9 cellular contexts compared by ENCODE assay signal in the genomic region with DNA sequence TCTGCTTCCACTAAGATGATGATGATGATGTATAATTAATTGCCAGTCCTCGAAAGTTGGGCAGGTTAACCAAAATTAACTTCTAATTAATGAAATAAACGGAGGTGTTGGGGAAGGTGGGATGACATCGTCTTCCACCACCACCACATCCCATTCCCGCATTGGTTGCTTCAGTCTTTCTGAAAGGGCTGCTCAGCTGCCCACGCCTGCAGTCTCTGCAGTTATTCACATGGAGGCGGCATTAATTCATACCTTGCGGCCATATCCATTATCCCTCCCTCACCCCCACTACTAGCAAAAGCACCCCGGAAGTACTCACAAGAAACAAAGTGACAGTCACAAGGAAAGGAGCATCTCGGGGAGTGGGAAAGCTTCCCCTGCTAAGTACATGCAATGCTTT.
"Had no signal": no experiment of that assay in that cellular context is flagged by ENCODE, and none has a peak within 500 bp of the region (broad histone marks: within the 10 kb centered on the region; RNA-seq: fewer than 3 reads in every experiment).

No MANE protein-coding gene starts in this region.

- H3K4me1 Mint-ChIP-seq: IgD-negative memory B cell had no signal

- H3K27ac Mint-ChIP-seq: HFFc6, IgD-negative memory B cell had no signal

- H3K27me3 Mint-ChIP-seq: IgD-negative memory B cell had no signal

- H3K4me1 ChIP-seq: HAP-1 had no signal

- H3K9ac ChIP-seq: GM23248 had no signal

- H3K36me3 Mint-ChIP-seq: IgD-negative memory B cell had no signal

- H3K4me3 ChIP-seq: GM23248, HAP-1 had no signal

- H3K4me3 Mint-ChIP-seq: HFFc6, IgD-negative memory B cell had no signal

- H3K36me3 ChIP-seq: HAP-1 had no signal

- ATAC-seq: HCT116, HepG2 had no signal

- H3K9me3 ChIP-seq: HAP-1 had no signal

- H2AFZ ChIP-seq: GM23248 had no signal

- DNase-seq: GM23248, GOT3, H7, HFFc6 had no signal

- H3K27ac ChIP-seq: GM23248, HL-60 had no signal
